21 cellular contexts compared by ENCODE assay signal in the genomic region with DNA sequence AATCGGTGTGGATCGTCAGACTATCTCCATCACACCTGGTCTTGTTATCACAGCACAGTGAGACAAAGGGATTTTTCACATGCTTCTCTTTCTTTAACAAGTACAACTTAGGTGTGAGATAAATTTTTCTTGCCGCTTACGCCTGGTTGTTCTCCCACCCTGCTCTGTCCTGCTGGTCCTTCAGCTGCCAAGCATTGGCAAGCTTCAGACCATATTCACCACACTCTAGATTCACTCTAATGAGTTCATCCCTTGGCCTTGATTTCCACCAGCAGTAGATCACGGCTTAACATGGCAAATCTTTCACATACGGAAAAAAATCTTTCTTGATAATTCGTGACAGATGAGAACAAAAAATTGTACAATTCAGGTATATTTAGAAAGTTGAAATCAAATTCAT. TPM values are rescaled to one million over a fixed set of nuclear protein-coding genes. Genes with fewer than 3 reads are reported as not detected.
"Had no signal": no experiment of that assay in that cellular context is flagged by ENCODE, and none has a peak within 500 bp of the region (broad histone marks: within the 10 kb centered on the region; RNA-seq: fewer than 3 reads in every experiment).

No MANE protein-coding gene starts in this region.

- ATAC-seq: effector memory CD8-positive, alpha-beta T cell; left ventricle myocardium superior; lower lobe of right lung; natural killer cell; pancreas; right lobe of liver; stimulated activated naive CD8-positive, alpha-beta T cell treated with anti-CD3 and anti-CD28 coated beads, Interleukin-15, amount 100 ng/mL, for 72 hours; upper lobe of right lung had no signal

- H3K9me3 ChIP-seq: esophagus squamous epithelium, lower lobe of right lung, neutrophil, pancreas, right lobe of liver, suprapubic skin, transverse colon, upper lobe of right lung, vagina had no signal

- H3K4me3 Mint-ChIP-seq: effector memory CD8-positive, alpha-beta T cell; natural killer cell; stimulated activated naive CD8-positive, alpha-beta T cell treated with anti-CD3 and anti-CD28 coated beads, Interleukin-15, amount 100 ng/mL, for 72 hours had no signal

- H3K36me3 ChIP-seq: esophagus squamous epithelium, lower lobe of right lung, neutrophil, pancreas, right lobe of liver, suprapubic skin, transverse colon, upper lobe of right lung, vagina had no signal

- H3K27ac ChIP-seq: esophagus squamous epithelium, lower lobe of right lung, neutrophil, pancreas, right lobe of liver, suprapubic skin, transverse colon, upper lobe of right lung, vagina had no signal

- DNase-seq: cortex of kidney; effector memory CD8-positive, alpha-beta T cell; erythroblast; esophagus squamous epithelium; left ventricle myocardium superior; lower lobe of right lung; natural killer cell; pancreas; right lobe of liver; small intestine; stimulated activated CD4-positive, alpha-beta T cell treated with anti-CD3 and anti-CD28 coated beads, Interleukin-12 subunit alpha, Interleukin-12 subunit beta, amount 100 ng/mL, for 4 hours; stimulated activated CD4-positive, alpha-beta T cell treated with anti-CD3 and anti-CD28 coated beads, Interleukin-1b, Interleukin-23, amount 100 ng/mL, for 48 hours; stimulated activated CD4-positive, alpha-beta T cell treated with anti-CD3 and anti-CD28 coated beads, Interleukin-4, amount 100 ng/mL, for 1 hour; stimulated activated CD8-positive, alpha-beta memory T cell treated with anti-CD3 and anti-CD28 coated beads, Interleukin-4, amount 100 ng/mL, for 48 hours; stimulated activated naive CD4-positive, alpha-beta T cell; stimulated activated naive CD8-positive, alpha-beta T cell treated with anti-CD3 and anti-CD28 coated beads, Interleukin-15, amount 100 ng/mL, for 72 hours; transverse colon; upper lobe of right lung had no signal

- H3K4me1 ChIP-seq: lower lobe of right lung, pancreas, right lobe of liver, upper lobe of right lung had no signal

- H3K27ac Mint-ChIP-seq: effector memory CD8-positive, alpha-beta T cell; natural killer cell; stimulated activated naive CD8-positive, alpha-beta T cell treated with anti-CD3 and anti-CD28 coated beads, Interleukin-15, amount 100 ng/mL, for 72 hours had no signal

- H3K4me1 Mint-ChIP-seq: natural killer cell; stimulated activated naive CD8-positive, alpha-beta T cell treated with anti-CD3 and anti-CD28 coated beads, Interleukin-15, amount 100 ng/mL, for 72 hours had no signal

- H3K36me3 Mint-ChIP-seq: natural killer cell had no signal

- H3K9me3 Mint-ChIP-seq: effector memory CD8-positive, alpha-beta T cell; natural killer cell; stimulated activated naive CD8-positive, alpha-beta T cell treated with anti-CD3 and anti-CD28 coated beads, Interleukin-15, amount 100 ng/mL, for 72 hours had no signal

- H3K27me3 ChIP-seq: esophagus squamous epithelium, neutrophil, pancreas, right lobe of liver, suprapubic skin, transverse colon, upper lobe of right lung, vagina had no signal

- H3K4me3 ChIP-seq: esophagus squamous epithelium, lower lobe of right lung, pancreas, right lobe of liver, suprapubic skin, transverse colon, upper lobe of right lung, vagina had no signal

RNA-seq across cellular contexts. Expression of a gene that starts 33.5 kb away (rescaled TPM):
- total RNA-seq: natural killer cell had no signal
